8 cellular contexts compared by ENCODE assay signal in genomic region chr11:16605971-16606783, GRCh38.
DNase-seq lines count a peak whose midpoint lies in the region; ATAC-seq and TF ChIP-seq lines count a peak whose summit lies in the region.

No MANE protein-coding gene starts in this region.

- no peak overlapping the region for H3K4me3 ChIP-seq in GM12875 (ENCODE audit: low read depth, low read length)
- peak overlapping the region; percentile 73 for H3K4me3 ChIP-seq in astrocyte of the cerebellum (ENCODE audit: low read depth, low read length)
- peak overlapping the region; percentile 14 to 48 for H3K4me3 ChIP-seq in aorta (ENCODE audit: low read length in 2 of 2)

- peak overlapping the region; percentile 74 for H3K4me3 Mint-ChIP-seq in T-helper 2 cell treated with Interferon-gamma antibody and Interleukin-4, amounts not matched to agents 5 μg/mL and 100 μg/mL, for 36 hours

- DNase-seq in NCI-H1105 treated with DMSO at 0.1 percent for 48 hours (lab: John Stamatoyannopoulos, UW) (peak; percentile 92), astrocyte of the cerebellum (ENCODE audit: low read depth) (peak; percentile 92), hepatic stellate cell (ENCODE audit: low spot score) (peak; percentile 84), renal cortical epithelial cell (ENCODE audit: low read depth) (peak; percentile 88), aorta (peak; percentile 91 to 95)
- DNase-seq in T-helper 2 cell treated with Interferon-gamma antibody and Interleukin-4, amounts not matched to agents 5 μg/mL and 100 μg/mL, for 36 hours (ENCODE audit: low spot score) = peak; percentile 79

- peaks cover 15% of the 10 kb centered on the region for H3K4me1 Mint-ChIP-seq in T-helper 2 cell treated with Interferon-gamma antibody and Interleukin-4, amounts not matched to agents 5 μg/mL and 100 μg/mL, for 36 hours (ENCODE audit: low read depth)

- peak; percentile 90 for ATAC-seq in HG02759 (IDR thresholded peaks at IDR 0.05; ENCODE audit: unreplicated experiment)
- peak; percentile 91 for ATAC-seq in aorta (ENCODE audit: low FRiP score)

- H3K27ac Mint-ChIP-seq in T-helper 2 cell treated with Interferon-gamma antibody and Interleukin-4, amounts not matched to agents 5 μg/mL and 100 μg/mL, for 36 hours = peak overlapping the region; percentile 70

- TF ChIP-seq CTCF in GM12875 (IDR thresholded peaks at IDR 0.05; ENCODE audit: borderline replicate concordance, insufficient read depth, low read depth, low read length) = peak; percentile 94
- TF ChIP-seq CTCF in astrocyte of the cerebellum (IDR thresholded peaks at IDR 0.05; ENCODE audit: low read depth, low read length, missing control alignments) = peak; percentile 99

- H3K36me3 ChIP-seq in aorta (ENCODE audit: control insufficient read depth in 1 of 2, insufficient read depth in 2 of 2, low read length in 1 of 2) = no peaks in the 10 kb centered on the region

- H3K27me3 Mint-ChIP-seq in T-helper 2 cell treated with Interferon-gamma antibody and Interleukin-4, amounts not matched to agents 5 μg/mL and 100 μg/mL, for 36 hours (ENCODE audit: low read depth) = peaks cover 51% of the 10 kb centered on the region

- peak overlapping the region in 1 of 2 donors; percentile 58 for H3K27ac ChIP-seq in aorta (ENCODE audit: low read depth in 1 of 2, low read length in 2 of 2)

- in situ Hi-C loops in astrocyte of the cerebellum (cut with HindIII; ENCODE audit: low sequenced_read_pairs) = loop anchor here (25.0 kb wide), 1 partner anchor 819 kb away; no protein-coding TSS in a partner anchor

- H3K27me3 ChIP-seq in aorta (ENCODE audit: control insufficient read depth in 1 of 2, insufficient read depth in 2 of 2, low read length in 1 of 2) = no peaks in the 10 kb centered on the region

- intact Hi-C loops in aorta (cut with DNase I) = loop anchor here (5.0 to 10.0 kb wide), 2 partner anchors 701 to 954 kb away; no protein-coding TSS in a partner anchor

- no peaks in the 10 kb centered on the region for H3K36me3 Mint-ChIP-seq in T-helper 2 cell treated with Interferon-gamma antibody and Interleukin-4, amounts not matched to agents 5 μg/mL and 100 μg/mL, for 36 hours (ENCODE audit: low read depth)

- no peaks in the 10 kb centered on the region for H3K9me3 Mint-ChIP-seq in T-helper 2 cell treated with Interferon-gamma antibody and Interleukin-4, amounts not matched to agents 5 μg/mL and 100 μg/mL, for 36 hours

- 0 to 1% methylated on average over 32 of the region's 32 CpGs for WGBS in aorta, 2 donors

- H3K9me3 ChIP-seq in aorta (ENCODE audit: control insufficient read depth, low read length) = no peaks in the 10 kb centered on the region

- no peaks in the 10 kb centered on the region for H3K4me1 ChIP-seq in aorta (ENCODE audit: control insufficient read depth in 1 of 2, insufficient read depth in 2 of 2, low read length in 2 of 2)
